In genomic region chr5:172546196-172546595, GRCh38 we compare ENCODE assay signal across 16 cellular contexts.
DNase-seq lines count a peak whose midpoint lies in the region; ATAC-seq and TF ChIP-seq lines count a peak whose summit lies in the region.
"Had no signal": no experiment of that assay in that cellular context is flagged by ENCODE, and none has a peak within 500 bp of the region (broad histone marks: within the 10 kb centered on the region; RNA-seq: fewer than 3 reads in every experiment).

No MANE protein-coding gene starts in this region.

- peaks cover 4% of the 10 kb centered on the region for H3K27me3 Mint-ChIP-seq in neural crest cell (ENCODE audit: low read depth)

- peaks cover 25% of the 10 kb centered on the region for H3K4me1 Mint-ChIP-seq in neural crest cell

- no peaks in the 10 kb centered on the region for H3K27me3 ChIP-seq in SJCRH30
- peaks cover 0 to 63% (median 0%) of the 10 kb centered on the region in 7 donors for H3K27me3 ChIP-seq in spleen (replicated peaks in 1 of 7)

- DNase-seq in activated effector memory CD4-positive, alpha-beta T cell treated with anti-CD3 and anti-CD28 coated beads, Interleukin-2, amount 50 U/mL, for 16 hours: peak; percentile 49
- DNase-seq in activated effector memory CD4-positive, alpha-beta T cell treated with Interleukin-2 at 50 U/mL for 16 hours: no peak
- DNase-seq in SJCRH30: no peak
- DNase-seq in neural crest cell (ENCODE audit: low read depth, low spot score): no peak
- peak; percentile 46 for DNase-seq in spleen
- DNase-seq in GM13977 (ENCODE audit: low spot score): no peak
- no peak for DNase-seq in hypothalamus (lab: John Stamatoyannopoulos, UW)
- DNase-seq: AML-193; Caco-2; CD4-positive, alpha-beta T cell; H9; IMR-90 had no signal

- no peak overlapping the region for H3K4me3 ChIP-seq in SJCRH30
- no peak overlapping the region for H3K4me3 ChIP-seq in spleen
- H3K4me3 ChIP-seq: A549 had no signal

- 75 to 89% (median 83%) methylated on average over 5 of the region's 5 CpGs for WGBS in spleen, 5 donors

- intact Hi-C loops in spleen (cut with DNase I; ENCODE audit: low total_unique reads): no loop called here

- TF ChIP-seq POLR2A in spleen (IDR thresholded peaks at IDR 0.05): no peak

- H3K27ac ChIP-seq in SJCRH30 (peak overlapping the region; percentile 91), spleen (no peak overlapping the region)
- H3K27ac ChIP-seq: 22Rv1, A549, C4-2B had no signal

- in situ Hi-C loops in GM13977 (cut with MboI; ENCODE audit: low pct_unique_long_range_greater_than_20kb, low sequenced_read_pairs, unreplicated experiment): no loop called here

- H3K9me3 Mint-ChIP-seq in neural crest cell: no peaks in the 10 kb centered on the region

- H3K36me3 Mint-ChIP-seq in neural crest cell (ENCODE audit: low read depth): no peaks in the 10 kb centered on the region

- no peak overlapping the region for H3K4me3 Mint-ChIP-seq in neural crest cell
- H3K4me3 Mint-ChIP-seq: CD4-positive, alpha-beta T cell; H9 had no signal

- TF ChIP-seq CTCF in neural crest cell (conservative IDR thresholded peaks at IDR 0.05) (no peak), spleen (IDR thresholded peaks at IDR 0.05 in 8 of 11, conservative IDR thresholded peaks at IDR 0.05 in 3 of 11) (no peak), GM13977 (IDR thresholded peaks at IDR 0.05; ENCODE audit: extremely low read depth, insufficient read depth, missing control alignments) (no peak)

- H3K27ac Mint-ChIP-seq in neural crest cell (ENCODE audit: unreplicated experiment): peak overlapping the region; percentile 30
- H3K27ac Mint-ChIP-seq: CD4-positive, alpha-beta T cell; H9 had no signal

- no peaks in the 10 kb centered on the region for H3K9me3 ChIP-seq in SJCRH30 (replicated peaks)
- H3K9me3 ChIP-seq in spleen: peaks cover 0 to 6% (median 0%) of the 10 kb centered on the region in 8 donors
- H3K9me3 ChIP-seq: A549, Caco-2 had no signal

- no peaks in the 10 kb centered on the region for H3K36me3 ChIP-seq in SJCRH30
- no peaks in the 10 kb centered on the region for H3K36me3 ChIP-seq in spleen

- H3K4me1 ChIP-seq in SJCRH30 (peaks cover 55% of the 10 kb centered on the region), spleen (no peaks in the 10 kb centered on the region)
- H3K4me1 ChIP-seq: A549, Caco-2 had no signal

- ATAC-seq in GM18907 (IDR thresholded peaks at IDR 0.05; ENCODE audit: unreplicated experiment): no peak
- ATAC-seq: A549 had no signal

Comparison
In these comparisons a context has a peak if more than half of its experiments do, and no peak if none do; other contexts are left out.
1. DNase-seq: peak in activated effector memory CD4-positive, alpha-beta T cell treated with anti-CD3 and anti-CD28 coated beads, Interleukin-2, amount 50 U/mL, for 16 hours (single experiment) and spleen (single experiment); none in activated effector memory CD4-positive, alpha-beta T cell treated with Interleukin-2 at 50 U/mL for 16 hours (single experiment), SJCRH30 (0 of 2), neural crest cell (single experiment), GM13977 (single experiment) and hypothalamus (0 of 51).